In the genomic region with DNA sequence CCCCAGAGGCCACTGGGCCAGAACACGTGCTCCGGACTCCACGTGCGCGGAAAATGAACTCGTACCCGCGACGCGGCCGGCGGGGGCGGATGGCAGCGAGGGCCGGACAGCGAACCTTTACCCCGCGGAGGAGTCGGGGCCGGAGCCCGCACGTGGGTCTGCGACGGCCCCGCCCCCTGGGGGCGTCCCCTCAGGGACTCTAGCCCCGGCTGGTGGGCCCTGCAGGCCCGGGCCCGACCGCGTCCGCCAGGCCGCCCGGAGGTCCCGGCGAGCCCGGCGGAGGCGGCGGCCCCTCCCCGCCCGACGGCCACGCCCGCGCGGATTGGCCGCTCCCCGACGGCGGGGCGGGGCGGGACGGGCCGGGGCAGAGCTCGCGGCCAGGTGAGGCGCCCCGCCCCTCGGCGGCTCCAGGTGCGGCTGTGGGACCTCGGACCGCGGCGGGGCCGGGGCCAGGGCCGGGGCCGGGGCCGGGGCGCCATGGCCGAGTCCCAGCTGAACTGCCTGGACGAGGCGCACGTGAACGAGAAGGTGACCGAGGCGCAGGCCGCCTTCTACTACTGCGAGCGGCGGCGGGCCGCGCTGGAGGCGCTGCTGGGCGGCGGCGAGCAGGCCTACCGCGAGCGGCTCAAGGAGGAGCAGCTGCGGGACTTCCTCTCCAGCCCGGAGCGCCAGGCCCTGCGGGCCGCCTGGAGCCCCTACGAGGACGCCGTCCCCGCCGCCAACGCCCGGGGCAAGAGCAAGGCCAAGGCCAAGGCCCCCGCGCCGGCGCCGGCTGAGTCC, we compare ENCODE assay signal across 8 cellular contexts. TPM values are rescaled to one million over a fixed set of nuclear protein-coding genes. Genes with fewer than 3 reads are reported as not detected.
DNase-seq lines count a peak whose midpoint lies in the region; ATAC-seq, FAIRE-seq and TF ChIP-seq lines count a peak whose summit lies in the region.

FAM83F (plus strand) TSS at position 389 of the 780 bp plus-strand sequence; CDS start at position 478, 89 bp downstream.

- DNase-seq in CD14-positive monocyte (ENCODE audit: low spot score) (no peak), NCI-H526 treated with DMSO at 0.1 percent for 48 hours (lab: John Stamatoyannopoulos, UW) (peak; percentile 37), K562 (ENCODE audit: extremely low read depth in 1 of 4, low spot score in 3 of 4) (peak in 2 of 4 experiments; percentile 41 to 58), lower lobe of right lung (peak; percentile 58), upper lobe of left lung (peak; percentile 39 to 90), MV-4-11 (lab: John Stamatoyannopoulos, UW) (no peak), foreskin melanocyte (no peak)

- in situ Hi-C loops in K562 (cut with MboI) = no loop called here

- H3K36me3 ChIP-seq in K562 (ENCODE audit: control insufficient read depth, insufficient read depth, low read length) (no peaks in the 10 kb centered on the region), lower lobe of right lung (no peaks in the 10 kb centered on the region), upper lobe of left lung (no peaks in the 10 kb centered on the region)

- TF ChIP-seq POLR2A in K562 (conservative IDR thresholded peaks at IDR 0.05) = no peak
- no peak for TF ChIP-seq POLR2A in upper lobe of left lung (IDR thresholded peaks at IDR 0.05)

- peak within 1 kb of the TSS; percentile 12 to 73 for H3K4me3 Mint-ChIP-seq in CD14-positive monocyte

- peak within 1 kb of the TSS; percentile 39; the same call in 1 of the 3 replicates for H3K27ac ChIP-seq in K562 (ENCODE audit: extremely low read depth, low read depth, low read length)
- H3K27ac ChIP-seq in lower lobe of right lung = no peak within 1 kb of the TSS
- H3K27ac ChIP-seq in upper lobe of left lung = no peak within 1 kb of the TSS

- TF ChIP-seq CTCF in CD14-positive monocyte (IDR thresholded peaks at IDR 0.05) (no peak), K562 (IDR thresholded peaks at IDR 0.05 in 2 of 3, conservative IDR thresholded peaks at IDR 0.05 in 1 of 3; ENCODE audit: insufficient read depth in 2 of 3, low read depth in 1 of 3, low read length in 3 of 3) (no peak), lower lobe of right lung (IDR thresholded peaks at IDR 0.05) (no peak), upper lobe of left lung (IDR thresholded peaks at IDR 0.05) (no peak)

- H3K27me3 ChIP-seq in K562 (ENCODE audit: control insufficient read depth in 2 of 2, insufficient read depth in 2 of 2, low read length in 2 of 2) (no peaks in the 10 kb centered on the region), lower lobe of right lung (ENCODE audit: low read depth) (peaks cover 53% of the 10 kb centered on the region), upper lobe of left lung (peaks cover 0 to 28% (median 15%) of the 10 kb centered on the region in 4 donors)

- H3K9me1 ChIP-seq in K562 (ENCODE audit: control insufficient read depth, insufficient read depth, low read length) = no peaks in the 10 kb centered on the region

- H3K9me3 Mint-ChIP-seq in CD14-positive monocyte = peaks cover 0 to 7% (median 2%) of the 10 kb centered on the region in 7 donors

- H3K4me1 ChIP-seq in K562 (replicated peaks in 1 of 2; ENCODE audit: control insufficient read depth in 2 of 2, insufficient read depth in 2 of 2, low read length in 2 of 2) (peaks cover 37 to 39% of the 10 kb centered on the region in 2 experiments), lower lobe of right lung (peaks cover 4% of the 10 kb centered on the region), upper lobe of left lung (peaks cover 6 to 14% (median 12%) of the 10 kb centered on the region in 4 donors)

- WGBS in K562 (ENCODE audit: insufficient coverage, low coverage, missing lambda C conversion rate) = no CpG with 5 or more reads among the region's 109 CpGs
- WGBS in upper lobe of left lung, 2 donors = 0 to 16% methylated on average over 1 to 11 of the region's 109 CpGs

- peaks cover 0 to 5% of the 10 kb centered on the region in 2 donors for H3K36me3 Mint-ChIP-seq in CD14-positive monocyte

- no peak within 1 kb of the TSS for H3K4me2 ChIP-seq in K562 (ENCODE audit: insufficient read depth, low read length)

- H3K27ac Mint-ChIP-seq in CD14-positive monocyte = peak within 1 kb of the TSS in 1 of 7 donors; percentile 6

- ATAC-seq in K562 = no peak
- peak; percentile 75 to 79 for ATAC-seq in lower lobe of right lung
- ATAC-seq in upper lobe of left lung (ENCODE audit: low FRiP score in 2 of 2) = peak in 1 of 2 donors; percentile 44
- no peak for ATAC-seq in GM19351 (IDR thresholded peaks at IDR 0.05; ENCODE audit: unreplicated experiment)

- BruUV-seq in K562 (replicated peaks; lab: Mats Ljungman, UMichigan) = no TSS peak

- H3K4me3 ChIP-seq in K562 = no peak within 1 kb of the TSS
- peak within 1 kb of the TSS; percentile 43 for H3K4me3 ChIP-seq in lower lobe of right lung
- peak within 1 kb of the TSS in 3 of 4 donors; percentile 27 to 41 (median 38) for H3K4me3 ChIP-seq in upper lobe of left lung

- no peak for FAIRE-seq in K562 (lab: Jason Lieb, UNC)

- H3K79me2 ChIP-seq in K562 (ENCODE audit: control insufficient read depth, insufficient read depth, low read length) = no peaks in the 10 kb centered on the region

- peak within 1 kb of the TSS; percentile 56 for H2AFZ ChIP-seq in K562 (ENCODE audit: low read depth, low read length)

- H3K27me3 Mint-ChIP-seq in CD14-positive monocyte (ENCODE audit: low read depth in 3 of 3) = peaks cover 50 to 70% (median 65%) of the 10 kb centered on the region in 3 donors

- no peaks in the 10 kb centered on the region for H4K20me1 ChIP-seq in K562 (replicated peaks; ENCODE audit: control insufficient read depth, insufficient read depth, low read length)

- POLR2A ChIA-PET in K562 (lab: Yijun Ruan, JAX) = interaction anchor here (0.7 to 1.2 kb wide), 3 partner anchors 21 to 472 kb away, joined by 3 to 6 read pairs (median 3); no protein-coding TSS in a partner anchor

- peaks cover 7% of the 10 kb centered on the region for H3K4me1 Mint-ChIP-seq in CD14-positive monocyte

- H3K9me3 ChIP-seq in K562 (replicated peaks; ENCODE audit: control insufficient read depth, insufficient read depth, low read depth, low read length) (no peaks in the 10 kb centered on the region), lower lobe of right lung (no peaks in the 10 kb centered on the region), upper lobe of left lung (no peaks in the 10 kb centered on the region)

- intact Hi-C loops in CD14-positive monocyte (cut with micrococcal nuclease) = loop anchor here in 1 of 2 donors (10.0 kb wide), 1 partner anchor 60 kb away; no protein-coding TSS in a partner anchor
- intact Hi-C loops in K562 (cut with micrococcal nuclease) = loop anchor here (5.0 kb wide), 1 partner anchor 62 kb away; no protein-coding TSS in a partner anchor
- intact Hi-C loops in lower lobe of right lung (cut with DNase I) = no loop called here

- H3K9ac ChIP-seq in K562 (ENCODE audit: insufficient read depth in 1 of 2, low read depth in 2 of 2, low read length in 2 of 2) = peak within 1 kb of the TSS; percentile 18 to 40; a peak in 1 of 4 replicates

- CTCF ChIA-PET in K562 (lab: Yijun Ruan, JAX; ENCODE audit: low intra/inter-chr PET ratio) = no interaction called here

- TF ChIP-seq EP300 in K562 (IDR thresholded peaks at IDR 0.05; ENCODE audit: low read length) (no peak), upper lobe of left lung (IDR thresholded peaks at IDR 0.05) (no peak)

- TF ChIP-seq RAD21 in K562 (CRISPR knock-in tag; conservative IDR thresholded peaks at IDR 0.05 in 1 of 2, IDR thresholded peaks at IDR 0.05 in 1 of 2) = no peak

TF ChIP-seq in K562, 482 proteins besides CTCF, POLR2A, EP300 and RAD21:
- TF ChIP-seq KLF1 (tag; IDR thresholded peaks at IDR 0.05) = no peak
- no peak for TF ChIP-seq CBFB (CRISPR knock-in tag; IDR thresholded peaks at IDR 0.05)
- no peak for TF ChIP-seq CBX3 (IDR thresholded peaks at IDR 0.05; ENCODE audit: borderline replicate concordance in 1 of 2, low read length in 2 of 2)
- TF ChIP-seq RBM17 (IDR thresholded peaks at IDR 0.05; ENCODE audit: borderline replicate concordance, low read depth, low read length) = no peak
- TF ChIP-seq, protein P1, sequence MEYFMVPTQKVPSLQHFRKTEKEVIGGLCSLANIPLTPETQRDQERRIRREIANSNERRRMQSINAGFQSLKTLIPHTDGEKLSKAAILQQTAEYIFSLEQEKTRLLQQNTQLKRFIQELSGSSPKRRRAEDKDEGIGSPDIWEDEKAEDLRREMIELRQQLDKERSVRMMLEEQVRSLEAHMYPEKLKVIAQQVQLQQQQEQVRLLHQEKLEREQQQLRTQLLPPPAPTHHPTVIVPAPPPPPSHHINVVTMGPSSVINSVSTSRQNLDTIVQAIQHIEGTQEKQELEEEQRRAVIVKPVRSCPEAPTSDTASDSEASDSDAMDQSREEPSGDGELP (CRISPR knock-in tag; IDR thresholded peaks at IDR 0.05; ENCODE audit: borderline replicate concordance) = no peak

RNA-seq across cellular contexts. Expression of gene FAM83F, which starts in this region (rescaled TPM):
- under 1 TPM in 1 of 2 donors, not detected in 1; 0.01 TPM for polyA plus RNA-seq in CD14-positive monocyte
- 0.04 and 0.25 TPM in 2 replicates for total RNA-seq in K562 (2011; cell fraction: chromatin; rRNA removed; ENCODE audit: low replicate concordance)
- under 0.01 and 0.17 TPM in 2 replicates for total RNA-seq in K562 (2011; cell fraction: nucleolus; rRNA removed)
- 0.07 and 0.15 TPM in 2 replicates for total RNA-seq in K562 (2011; cell fraction: nucleoplasm; rRNA removed)
- 0.04 and 0.05 TPM in 2 replicates for total RNA-seq in K562 (2014; rRNA removed)
- total RNA-seq in K562 (2014; rRNA removed; fragmentation: Illumina TruSeq; extraction: Trizol) = 0.03 and 0.04 TPM in 2 replicates
- total RNA-seq in K562 (2015; rRNA removed; fragmentation: Illumina TruSeq; extraction: Trizol) = under 0.01 and 0.04 TPM in 2 replicates
- total RNA-seq in K562 (2021) = 0.07 and 0.13 TPM in 2 replicates
- 0.03 and 0.10 TPM in 2 replicates for polyA plus RNA-seq in K562 (2011; rRNA removed)
- 0.01 and 0.03 TPM in 2 replicates for polyA plus RNA-seq in K562 (2011; cell fraction: cytosol; rRNA removed)
- polyA plus RNA-seq in K562 (2011; cell fraction: nucleus; rRNA removed) = 0.03 and 0.18 TPM in 2 replicates
- polyA plus RNA-seq in K562 (2012) = 0.01 and 0.07 TPM in 2 replicates
- 0.03 TPM in 1 of 2 replicates, not detected in the other for polyA plus RNA-seq in K562 (2014; fragmentation: Illumina TruSeq; extraction: Trizol)
- polyA plus RNA-seq in K562 (2014; fragmentation: Nextera tagmentation; extraction: Ambion mirVana) = under 1 TPM in 1 of 2 experiments, not detected in 1; 0.01 TPM
- polyA plus RNA-seq in K562 (2014; rRNA removed) = 0.04 and 0.05 TPM in 2 replicates
- 0.06 and 0.07 TPM in 2 replicates for polyA minus RNA-seq in K562 (2011; rRNA and poly(A)+ RNA removed)
- polyA minus RNA-seq in K562 (2011; cell fraction: cytosol; rRNA and poly(A)+ RNA removed) = not detected in 2 replicates
- 0.11 and 0.67 TPM in 2 replicates for polyA minus RNA-seq in K562 (2011; cell fraction: nucleus; rRNA and poly(A)+ RNA removed)
- total RNA-seq in lower lobe of right lung = 1.4 TPM
- 1 to 10 TPM in 2 of 6 donors, under 1 TPM in 4; 0.23 to 2.8 (median 0.67) TPM for total RNA-seq in upper lobe of left lung

Comparison
In these comparisons a context has a peak if more than half of its experiments do, and no peak if none do; other contexts are left out.
1. DNase-seq: peak in NCI-H526 treated with DMSO at 0.1 percent for 48 hours (single experiment), lower lobe of right lung (single experiment) and upper lobe of left lung (2 of 2); none in CD14-positive monocyte (single experiment), MV-4-11 (single experiment) and foreskin melanocyte (single experiment).
2. ATAC-seq: peak in lower lobe of right lung (2 of 2); none in K562 (single experiment) and GM19351 (single experiment).